ENCODE assay signal across 5 cellular contexts in genomic region chr7:99415513-99416127, GRCh38. TPM values are rescaled to one million over a fixed set of nuclear protein-coding genes. Genes with fewer than 3 reads are reported as not detected.
DNase-seq lines count a peak whose midpoint lies in the region; ATAC-seq and TF ChIP-seq lines count a peak whose summit lies in the region.
"Not testable (repeated sequence)": the region's sequence is repeated elsewhere in the genome, so short reads cannot be mapped to it uniquely, and the experiment has no call there.

No MANE protein-coding gene starts in this region.

- peak; percentile 31 for TF ChIP-seq CTCF in GM13976 (IDR thresholded peaks at IDR 0.05; ENCODE audit: borderline replicate concordance, control extremely low read depth, extremely low read depth, insufficient read depth, missing control alignments)
- TF ChIP-seq CTCF in activated CD8-positive, alpha-beta T cell treated with anti-CD3 and anti-CD28 coated beads for 36 hours (IDR thresholded peaks at IDR 0.05), result peak; percentile 59

- not testable (repeated sequence) for H3K4me3 Mint-ChIP-seq in activated CD8-positive, alpha-beta T cell treated with anti-CD3 and anti-CD28 coated beads for 36 hours

- peaks cover 16% of the 10 kb centered on the region for H3K4me1 Mint-ChIP-seq in activated CD8-positive, alpha-beta T cell treated with anti-CD3 and anti-CD28 coated beads for 36 hours (ENCODE audit: low read depth)

- intact Hi-C loops in activated CD8-positive, alpha-beta T cell treated with anti-CD3 and anti-CD28 coated beads for 36 hours (cut with micrococcal nuclease), result not testable (repeated sequence)

- not testable (repeated sequence) for ATAC-seq in activated CD8-positive, alpha-beta T cell treated with anti-CD3 and anti-CD28 coated beads for 36 hours

- not testable (repeated sequence) for H3K27ac Mint-ChIP-seq in activated CD8-positive, alpha-beta T cell treated with anti-CD3 and anti-CD28 coated beads for 36 hours

- not testable (repeated sequence) for H3K9me3 Mint-ChIP-seq in activated CD8-positive, alpha-beta T cell treated with anti-CD3 and anti-CD28 coated beads for 36 hours

- POLR2A ChIA-PET in activated CD8-positive, alpha-beta T cell treated with anti-CD3 and anti-CD28 coated beads for 36 hours (lab: Charles Lee), result interaction anchor here (1.3 kb wide), 1 partner anchor 23 kb away, joined by 3 read pairs; no protein-coding TSS in a partner anchor

- not testable (repeated sequence) for H3K27me3 Mint-ChIP-seq in activated CD8-positive, alpha-beta T cell treated with anti-CD3 and anti-CD28 coated beads for 36 hours

- in situ Hi-C loops in GM13976 (cut with MboI; ENCODE audit: low sequenced_read_pairs, unreplicated experiment), result not testable (repeated sequence)

- not testable (repeated sequence) for DNase-seq in GM13976 (ENCODE audit: low spot score)
- DNase-seq in NCI-H526 treated with DMSO at 0.1 percent for 48 hours (lab: John Stamatoyannopoulos, UW) (peak; percentile 5), fibroblast of gingiva (ENCODE audit: low read depth) (peak; percentile 68), mucosa of gallbladder (ENCODE audit: low spot score) (peak; percentile 75)
- DNase-seq in activated CD8-positive, alpha-beta T cell treated with anti-CD3 and anti-CD28 coated beads for 36 hours, result peak; percentile 55

- CTCF ChIA-PET in activated CD8-positive, alpha-beta T cell treated with anti-CD3 and anti-CD28 coated beads for 36 hours (lab: Charles Lee), result interaction anchor here (0.7 to 1.5 kb wide), 4 partner anchors 8 to 44 kb away, joined by 3 to 4 read pairs (median 3); partner anchors contain the start of genes CPSF4 and PTCD1

- peaks cover 62% of the 10 kb centered on the region for H3K36me3 Mint-ChIP-seq in activated CD8-positive, alpha-beta T cell treated with anti-CD3 and anti-CD28 coated beads for 36 hours (ENCODE audit: low read depth)

RNA-seq across cellular contexts. Expression of gene BUD31, which starts 6.9 kb away (rescaled TPM):
- 100 to 1,000 TPM; 118 to 124 TPM for total RNA-seq in activated CD8-positive, alpha-beta T cell treated with anti-CD3 and anti-CD28 coated beads for 36 hours
- 77.8 TPM for total RNA-seq in mucosa of gallbladder

RNA-seq across cellular contexts. Expression of gene PDAP1, which starts 7.2 kb away (rescaled TPM):
- 100 to 1,000 TPM; 160 TPM for total RNA-seq in activated CD8-positive, alpha-beta T cell treated with anti-CD3 and anti-CD28 coated beads for 36 hours
- total RNA-seq in mucosa of gallbladder, result 83.7 TPM

RNA-seq across cellular contexts. Expression of gene PTCD1, which starts 23.0 kb away (rescaled TPM):
- 1 to 10 TPM; 7.2 to 8.2 TPM for total RNA-seq in activated CD8-positive, alpha-beta T cell treated with anti-CD3 and anti-CD28 coated beads for 36 hours
- 4.9 TPM for total RNA-seq in mucosa of gallbladder

RNA-seq across cellular contexts. Expression of gene CPSF4, which starts 23.1 kb away (rescaled TPM):
- 10 to 100 TPM; 62.3 to 64.6 TPM for total RNA-seq in activated CD8-positive, alpha-beta T cell treated with anti-CD3 and anti-CD28 coated beads for 36 hours
- total RNA-seq in mucosa of gallbladder, result 29.0 TPM

RNA-seq across cellular contexts. Expression of gene ARPC1B, which starts 41.1 kb away (rescaled TPM):
- 100 to 1,000 TPM; 304 to 307 TPM for total RNA-seq in activated CD8-positive, alpha-beta T cell treated with anti-CD3 and anti-CD28 coated beads for 36 hours
- total RNA-seq in mucosa of gallbladder, result 123 TPM
